Comparison of ENCODE assay signal across 1 cellular context in genomic region chr20:46014517-46015396, GRCh38.
TF ChIP-seq lines count a peak whose summit lies in the region.

No MANE protein-coding gene starts in this region.

TF ChIP-seq in GM12878, 131 proteins besides CTCF, POLR2A, EP300 and RAD21:
- TF ChIP-seq GATAD2B (conservative IDR thresholded peaks at IDR 0.05; ENCODE audit: low read depth): no peak
- no peak for TF ChIP-seq BCL3 (IDR thresholded peaks at IDR 0.05; ENCODE audit: borderline replicate concordance, insufficient read depth, low read depth, low read length, poor library complexity, severe bottlenecking)
- no peak for TF ChIP-seq ZNF274 (IDR thresholded peaks at IDR 0.05; ENCODE audit: insufficient read depth, insufficient read length)
- TF ChIP-seq SPI1 (IDR thresholded peaks at IDR 0.05; ENCODE audit: borderline replicate concordance, insufficient read depth, low read depth, low read length): no peak
- no peak for TF ChIP-seq CREB1 (IDR thresholded peaks at IDR 0.05; ENCODE audit: low read depth)
- TF ChIP-seq ZBTB33 (IDR thresholded peaks at IDR 0.05): no peak
- TF ChIP-seq KDM1A (IDR thresholded peaks at IDR 0.05; ENCODE audit: borderline replicate concordance): no peak
- TF ChIP-seq HCFC1 (IDR thresholded peaks at IDR 0.05; ENCODE audit: low read length): no peak
- no peak for TF ChIP-seq ZNF687 (IDR thresholded peaks at IDR 0.05)
- no peak for TF ChIP-seq BMI1 (IDR thresholded peaks at IDR 0.05; ENCODE audit: borderline replicate concordance)
- no peak for TF ChIP-seq SIX5 (IDR thresholded peaks at IDR 0.05; ENCODE audit: low read depth, low read length, severe bottlenecking)
- TF ChIP-seq ZNF24 (IDR thresholded peaks at IDR 0.05): no peak
- no peak for TF ChIP-seq RB1 (IDR thresholded peaks at IDR 0.05; ENCODE audit: borderline replicate concordance)
- no peak for TF ChIP-seq POU2F2 (IDR thresholded peaks at IDR 0.05; ENCODE audit: borderline replicate concordance, low read depth, low read length)
- no peak for TF ChIP-seq TCF7 (IDR thresholded peaks at IDR 0.05; ENCODE audit: borderline replicate concordance)
- no peak for TF ChIP-seq IRF3 (IDR thresholded peaks at IDR 0.05)
- no peak for TF ChIP-seq EGR1 (IDR thresholded peaks at IDR 0.05; ENCODE audit: borderline replicate concordance in 1 of 2, low read depth in 2 of 2, low read length in 2 of 2)
- no peak for TF ChIP-seq EZH2 (IDR thresholded peaks at IDR 0.05; ENCODE audit: borderline replicate concordance, control insufficient read depth, low read depth, low read length)
TF ChIP-seq in GM12878: peak in this region for 0.
